ENCODE assay signal across 30 cellular contexts in genomic region chr1:168887381-168887780, GRCh38.
"Had no signal": no experiment of that assay in that cellular context is flagged by ENCODE, and none has a peak within 500 bp of the region (broad histone marks: within the 10 kb centered on the region; RNA-seq: fewer than 3 reads in every experiment).

No MANE protein-coding gene starts in this region.

- H3K27me3 Mint-ChIP-seq: activated CD8-positive, alpha-beta T cell treated with anti-CD3 and anti-CD28 coated beads for 36 hours; dendritic cell treated with granulocyte-macrophage colony-stimulating factor and Interleukin-4, amounts not matched to agents 40 ng/mL and 50 ng/mL, for 4 days had no signal

- H3K27me3 ChIP-seq: brain microvascular endothelial cell, dorsolateral prefrontal cortex, esophagus muscularis mucosa, foreskin keratinocyte, gastrocnemius medialis, heart right ventricle had no signal

- H3K4me3 Mint-ChIP-seq: activated B cell treated with CpG ODN at 0.5 μM for 24 hours; activated CD8-positive, alpha-beta T cell treated with anti-CD3 and anti-CD28 coated beads for 36 hours; activated naive CD8-positive, alpha-beta T cell; activated T-cell treated with anti-CD3 and anti-CD28 coated beads, Interleukin-2, amount 50 U/mL, for 4 hours; activated T-helper 17 cell treated with anti-CD3 and anti-CD28 coated beads, Interleukin-2, amount 50 U/mL, for 72 hours; central memory CD8-positive, alpha-beta T cell; dendritic cell treated with granulocyte-macrophage colony-stimulating factor and Interleukin-4, amounts not matched to agents 40 ng/mL and 50 ng/mL, for 4 days had no signal

- ATAC-seq: activated CD4-positive, CD25-positive, alpha-beta regulatory T cell treated with anti-CD3 and anti-CD28 coated beads, Interleukin-2, amount 50 U/mL, for 24 hours; activated CD8-positive, alpha-beta T cell treated with anti-CD3 and anti-CD28 coated beads for 36 hours; activated T-cell treated with anti-CD3 and anti-CD28 coated beads, Interleukin-2, amount 50 U/mL, for 4 hours; activated T-helper 17 cell treated with anti-CD3 and anti-CD28 coated beads, Interleukin-2, amount 50 U/mL, for 72 hours; foreskin keratinocyte; gastrocnemius medialis; heart right ventricle had no signal

- H3K27ac Mint-ChIP-seq: activated B cell treated with CpG ODN at 0.5 μM for 24 hours; activated CD8-positive, alpha-beta T cell treated with anti-CD3 and anti-CD28 coated beads for 36 hours; activated naive CD8-positive, alpha-beta T cell; activated T-helper 17 cell treated with anti-CD3 and anti-CD28 coated beads, Interleukin-2, amount 50 U/mL, for 72 hours; dendritic cell treated with granulocyte-macrophage colony-stimulating factor and Interleukin-4, amounts not matched to agents 40 ng/mL and 50 ng/mL, for 4 days had no signal

- H3K4me1 Mint-ChIP-seq: activated B cell treated with CpG ODN at 0.5 μM for 24 hours; activated T-helper 17 cell treated with anti-CD3 and anti-CD28 coated beads, Interleukin-2, amount 50 U/mL, for 72 hours; central memory CD8-positive, alpha-beta T cell had no signal

- DNase-seq: activated B cell treated with CpG ODN at 0.5 μM for 24 hours; activated CD4-positive, alpha-beta T cell treated with anti-CD3 and anti-CD28 coated beads for 48 hours; activated CD4-positive, alpha-beta T cell treated with anti-CD3 and anti-CD28 coated beads, Interleukin-2, amount 50 U/mL, for 1 hour; activated CD4-positive, alpha-beta T cell treated with anti-CD3 and anti-CD28 coated beads, Interleukin-2, amount 50 U/mL, for 48 hours; activated CD8-positive, alpha-beta memory T cell treated with anti-CD3 and anti-CD28 coated beads for 24 hours; activated CD8-positive, alpha-beta T cell treated with anti-CD3 and anti-CD28 coated beads for 36 hours; activated effector memory CD4-positive, alpha-beta T cell treated with Interleukin-2 at 50 U/mL for 16 hours; activated gamma-delta T cell treated with Interleukin-2 at 50 U/mL for 16 hours; activated naive CD4-positive, alpha-beta T cell treated with anti-CD3 and anti-CD28 coated beads, Interleukin-2, amount 50 U/mL, for 16 hours; activated naive CD4-positive, alpha-beta T cell treated with Interleukin-2 at 50 U/mL for 16 hours; activated T-cell treated with anti-CD3 and anti-CD28 coated beads, Interleukin-2, amount 50 U/mL, for 4 hours; amniotic stem cell; anterior cingulate cortex; brain microvascular endothelial cell; dorsolateral prefrontal cortex; effector memory CD4-positive, alpha-beta T cell; erythroblast; foreskin keratinocyte; gastrocnemius medialis; glutamatergic neuron; heart right ventricle; T-helper 2 cell; WERI-Rb-1 had no signal

- H3K4me1 ChIP-seq: esophagus muscularis mucosa, foreskin keratinocyte, heart right ventricle had no signal

- H3K9me3 Mint-ChIP-seq: activated CD8-positive, alpha-beta T cell treated with anti-CD3 and anti-CD28 coated beads for 36 hours; activated T-cell treated with anti-CD3 and anti-CD28 coated beads, Interleukin-2, amount 50 U/mL, for 4 hours; activated T-helper 17 cell treated with anti-CD3 and anti-CD28 coated beads, Interleukin-2, amount 50 U/mL, for 72 hours; central memory CD8-positive, alpha-beta T cell had no signal

- H3K27ac ChIP-seq: brain microvascular endothelial cell, coronary artery, dorsolateral prefrontal cortex, esophagus muscularis mucosa, foreskin keratinocyte, gastrocnemius medialis, heart right ventricle, WERI-Rb-1 had no signal

- H3K36me3 ChIP-seq: brain microvascular endothelial cell, esophagus muscularis mucosa, gastrocnemius medialis, heart right ventricle, WERI-Rb-1 had no signal

- H3K36me3 Mint-ChIP-seq: activated naive CD8-positive, alpha-beta T cell had no signal

- H3K9me3 ChIP-seq: gastrocnemius medialis had no signal

- H3K4me3 ChIP-seq: coronary artery, dorsolateral prefrontal cortex, esophagus muscularis mucosa, gastrocnemius medialis, heart right ventricle had no signal
